In genomic region chr20:18587665-18588553, GRCh38 we compare ENCODE assay signal across 8 cellular contexts. TPM values are rescaled to one million over a fixed set of nuclear protein-coding genes. Genes with fewer than 3 reads are reported as not detected.
DNase-seq lines count a peak whose midpoint lies in the region; ATAC-seq, FAIRE-seq and TF ChIP-seq lines count a peak whose summit lies in the region.

Gene DTD1 (plus strand): TSS chr20:18588054. CDS start chr20:18588073, 19 bp downstream.

- no peaks in the 10 kb centered on the region for H3K9me3 ChIP-seq in NT2/D1 (ENCODE audit: insufficient read depth, low read length)

- ATAC-seq in GM21381 (IDR thresholded peaks at IDR 0.05; ENCODE audit: unreplicated experiment): peak; percentile 89

- H3K9ac ChIP-seq in NT2/D1 (ENCODE audit: insufficient read length, low read depth): peak within 1 kb of the TSS; percentile 76

- in situ Hi-C loops in endometrial microvascular endothelial cells (cut with HindIII; ENCODE audit: inconsistent ontology term, low pct_unique_long_range_greater_than_20kb, low sequenced_read_pairs): no loop called here

- peak within 1 kb of the TSS; percentile 49 for H3K4me3 ChIP-seq in NT2/D1 (ENCODE audit: insufficient read length, low read depth)

- H3K4me1 ChIP-seq in NT2/D1 (ENCODE audit: insufficient read depth, insufficient read length): no peaks in the 10 kb centered on the region

- H3K36me3 ChIP-seq in NT2/D1 (ENCODE audit: insufficient read depth, insufficient read length, low read length): no peaks in the 10 kb centered on the region

- no peak for FAIRE-seq in D721Med (lab: Jason Lieb, UNC)
- FAIRE-seq in HTR-8/SVneo (lab: Jason Lieb, UNC): peak; percentile 98

- no peaks in the 10 kb centered on the region for H3K27me3 ChIP-seq in NT2/D1 (ENCODE audit: insufficient read depth, insufficient read length)

- no peak for DNase-seq in D721Med (ENCODE audit: insufficient read length, low spot score)
- peak; percentile 87 for DNase-seq in HTR-8/SVneo (ENCODE audit: insufficient read length, low spot score)
- peak; percentile 71 for DNase-seq in NT2/D1 (ENCODE audit: low read depth, low spot score)
- peak; percentile 71 for DNase-seq in activated CD8-positive, alpha-beta memory T cell treated with anti-CD3 and anti-CD28 coated beads, Interleukin-2, amount 50 U/mL, for 24 hours (ENCODE audit: extremely low read depth)
- DNase-seq in midbrain (lab: John Stamatoyannopoulos, UW): peak; percentile 91
- peak; percentile 86 to 88 for DNase-seq in stimulated activated CD8-positive, alpha-beta memory T cell treated with anti-CD3 and anti-CD28 coated beads, Interleukin-15, amount 100 ng/mL, for 48 hours (ENCODE audit: low read depth in 2 of 2)

- peak; percentile 37 for TF ChIP-seq CTCF in D721Med (IDR thresholded peaks at IDR 0.05; ENCODE audit: insufficient read depth, missing control alignments)

RNA-seq across cellular contexts. Expression of gene DTD1, which starts in this region (rescaled TPM):
- total RNA-seq in endometrial microvascular endothelial cells (ENCODE audit: inconsistent ontology term): 69.3 TPM
